Comparison of ENCODE assay signal across 23 cellular contexts in the genomic region with DNA sequence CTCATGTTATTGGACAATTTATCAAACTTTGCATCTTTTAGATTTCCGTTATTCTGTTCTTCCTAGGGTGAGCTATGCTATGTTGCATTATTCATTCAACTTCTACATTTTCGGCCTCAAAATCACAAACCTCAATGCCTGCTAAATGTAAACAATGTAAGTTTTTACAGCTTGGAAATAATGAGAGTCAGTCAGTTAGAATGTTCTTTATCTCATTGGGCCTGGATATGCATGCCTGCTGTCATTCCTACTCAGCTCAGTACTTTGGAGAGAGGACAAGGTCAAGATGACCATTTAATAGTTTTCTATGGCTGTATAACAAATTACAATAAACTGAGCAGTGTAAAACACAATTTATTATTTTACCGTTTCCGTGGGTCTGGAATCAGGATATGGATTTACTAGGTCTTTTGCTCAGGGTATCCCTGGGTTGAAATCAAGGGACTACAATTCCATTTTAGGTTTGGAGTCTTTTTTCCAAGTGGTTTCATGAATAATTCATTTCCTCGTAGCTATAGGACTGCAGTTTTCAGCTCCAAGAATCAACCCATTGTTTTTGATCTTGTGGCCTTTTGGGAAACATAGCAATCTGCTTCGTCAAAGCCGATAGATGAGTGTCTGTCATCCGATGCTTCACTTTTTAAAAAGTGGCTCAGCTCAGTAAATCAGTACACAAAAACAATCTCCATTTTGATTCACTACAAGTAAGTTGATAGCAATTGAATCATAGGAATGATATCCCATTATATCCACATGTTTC.
DNase-seq lines count a peak whose midpoint lies in the region; ATAC-seq, FAIRE-seq and TF ChIP-seq lines count a peak whose summit lies in the region.
"Had no signal": no experiment of that assay in that cellular context is flagged by ENCODE, and none has a peak within 500 bp of the region (broad histone marks: within the 10 kb centered on the region; RNA-seq: fewer than 3 reads in every experiment).

No MANE protein-coding gene starts in this region.

- POLR2A ChIA-PET in H1 (lab: Charles Lee; ENCODE audit: partially characterized antibody), result no interaction called here

- H3K79me1 ChIP-seq in H1 (ENCODE audit: low read depth, low read length), result no peaks in the 10 kb centered on the region
- no peaks in the 10 kb centered on the region for H3K79me1 ChIP-seq in mesenchymal stem cell (replicated peaks; ENCODE audit: low read length, poor library complexity, severe bottlenecking)

- H4K91ac ChIP-seq in H1 (replicated peaks; ENCODE audit: insufficient read length, low read length), result no peak overlapping the region
- no peak overlapping the region for H4K91ac ChIP-seq in mesenchymal stem cell (ENCODE audit: low read length)

- H2AFZ ChIP-seq in H1 (ENCODE audit: low read length) (0 out of 2 replicates have a peak overlapping the region, but pooled peaks have one; percentile 16), mesenchymal stem cell (ENCODE audit: low read depth, low read length) (no peak overlapping the region)

- no peaks in the 10 kb centered on the region for H4K20me1 ChIP-seq in H1 (replicated peaks in 1 of 2; ENCODE audit: control insufficient read depth in 1 of 2, insufficient read depth in 2 of 2, low read length in 2 of 2)

- H4K8ac ChIP-seq in H1 (ENCODE audit: extremely low read depth, insufficient read depth, low read length) (no peak overlapping the region), mesenchymal stem cell (ENCODE audit: low read length) (no peak overlapping the region)

- TF ChIP-seq CTCF in H1 (IDR thresholded peaks at IDR 0.05; ENCODE audit: control extremely low read depth in 1 of 3, insufficient read depth in 1 of 3, low read depth in 1 of 3, low read length in 3 of 3), result no peak

- H3K4ac ChIP-seq in H1 (replicated peaks; ENCODE audit: insufficient read length, low read depth, low read length) (no peak overlapping the region), mesenchymal stem cell (ENCODE audit: low read depth in 1 of 2, low read length in 2 of 2) (no peak overlapping the region)

- no peak overlapping the region for H2BK5ac ChIP-seq in H1 (ENCODE audit: low read depth, low read length)
- no peak overlapping the region for H2BK5ac ChIP-seq in mesenchymal stem cell (ENCODE audit: low read depth, low read length, poor library complexity, severe bottlenecking)

- no peak overlapping the region for H3K56ac ChIP-seq in H1 (replicated peaks; ENCODE audit: insufficient read length, low read depth, low read length)

- no peak overlapping the region for H4K5ac ChIP-seq in H1 (ENCODE audit: insufficient read length, low read depth, low read length)

- ATAC-seq in GM21825 (IDR thresholded peaks at IDR 0.05; ENCODE audit: unreplicated experiment) (no peak), Right ventricle myocardium superior (ENCODE audit: poor library complexity) (no peak)
- ATAC-seq: CD8-positive, alpha-beta T cell; HCT116; Right ventricle myocardium inferior had no signal

- H2AK5ac ChIP-seq in H1 (ENCODE audit: low read depth, low read length) (no peak overlapping the region), mesenchymal stem cell (ENCODE audit: low read length, severe bottlenecking) (no peak overlapping the region)

- WGBS in H1 (ENCODE audit: extremely low coverage in 1 of 2, insufficient coverage in 1 of 2, insufficient read length in 1 of 2, insufficient replicate concordance in 2 of 2, low coverage in 1 of 2, low lambda C conversion rate in 2 of 2, missing lambda C conversion rate in 1 of 2), 2 experiments, result 98% methylated on average over 8 of the region's 8 CpGs; no CpG with 5 or more reads in 1 of the 2 experiments
- 78% methylated on average over 6 of the region's 8 CpGs for WGBS in mesenchymal stem cell

- no peak for FAIRE-seq in H1 (lab: Jason Lieb, UNC)

- no peak overlapping the region for H3K4me2 ChIP-seq in H1 (ENCODE audit: insufficient read depth in 1 of 2, low read depth in 2 of 2, low read length in 2 of 2)
- H3K4me2 ChIP-seq in mesenchymal stem cell (ENCODE audit: low read length, poor library complexity, severe bottlenecking), result no peak overlapping the region
- H3K4me2 ChIP-seq: KMS-11 had no signal

- CTCF ChIA-PET in H1 (lab: Charles Lee; ENCODE audit: partially characterized antibody), result interaction anchor here (0.9 to 3.9 kb wide), 3 partner anchors 9 to 352 kb away, joined by 3 to 21 read pairs (median 3); no protein-coding TSS in a partner anchor

- H3K36me3 ChIP-seq in H1 (ENCODE audit: control insufficient read depth in 2 of 4, insufficient read depth in 4 of 4, low read length in 3 of 4), result no peaks in the 10 kb centered on the region
- H3K36me3 ChIP-seq in mesenchymal stem cell (ENCODE audit: control insufficient read depth in 1 of 2, insufficient read depth in 2 of 2, low read depth in 1 of 2, low read length in 2 of 2), result no peaks in the 10 kb centered on the region
- H3K36me3 ChIP-seq: Peyer's patch had no signal

- no peak for TF ChIP-seq RAD21 in H1 (IDR thresholded peaks at IDR 0.05 in 1 of 2, conservative IDR thresholded peaks at IDR 0.05 in 1 of 2; ENCODE audit: low read depth in 2 of 2, low read length in 2 of 2)

- H3K9ac ChIP-seq in H1 (replicated peaks in 1 of 4; ENCODE audit: extremely low read depth in 1 of 4, low read depth in 3 of 4, low read length in 3 of 4), result no peak overlapping the region
- H3K9ac ChIP-seq in mesenchymal stem cell (ENCODE audit: low read length), result no peak overlapping the region
- H3K9ac ChIP-seq: KMS-11 had no signal

- H3K23ac ChIP-seq in H1 (ENCODE audit: insufficient read length) (no peak overlapping the region), mesenchymal stem cell (ENCODE audit: low read length in 2 of 2) (no peak overlapping the region)

- no peak overlapping the region for H2BK20ac ChIP-seq in H1 (ENCODE audit: low read length)

- TF ChIP-seq POLR2A in H1 (IDR thresholded peaks at IDR 0.05; ENCODE audit: control extremely low read depth in 1 of 2, low read depth in 2 of 2, low read length in 2 of 2), result no peak

- H3K4me1 ChIP-seq in H1 (replicated peaks in 1 of 4; ENCODE audit: control insufficient read depth in 3 of 4, insufficient read depth in 4 of 4, low read length in 3 of 4) (no peaks in the 10 kb centered on the region), mesenchymal stem cell (ENCODE audit: control insufficient read depth, insufficient read depth, low read depth, low read length) (peaks cover 1% of the 10 kb centered on the region)
- H3K4me1 ChIP-seq: Peyer's patch had no signal

- H2BK120ac ChIP-seq in H1 (replicated peaks; ENCODE audit: low read depth, low read length), result no peak overlapping the region
- no peak overlapping the region for H2BK120ac ChIP-seq in mesenchymal stem cell (ENCODE audit: low read depth, low read length)

- no peaks in the 10 kb centered on the region for H3K79me2 ChIP-seq in H1 (ENCODE audit: control insufficient read depth in 1 of 2, insufficient read depth in 2 of 2, low read length in 2 of 2)

- H3K18ac ChIP-seq in H1 (ENCODE audit: extremely low read depth, low read length), result no peak overlapping the region
- H3K18ac ChIP-seq in mesenchymal stem cell (ENCODE audit: low read depth in 1 of 2, low read length in 2 of 2), result no peak overlapping the region

- peak; percentile 16 for DNase-seq in amniotic epithelial cell (ENCODE audit: low read depth)
- DNase-seq in H1 (ENCODE audit: low read depth in 1 of 2, low spot score in 2 of 2), result no peak
- DNase-seq in mesenchymal stem cell, result peak; percentile 21
- DNase-seq in superior temporal gyrus (ENCODE audit: extremely low spot score), result peak; percentile 30
- DNase-seq in putamen (ENCODE audit: low spot score), result no peak
- no peak for DNase-seq in Right ventricle myocardium superior
- DNase-seq: ACHN; C1 segment of cervical spinal cord; CD8-positive, alpha-beta T cell; DMS53; GDM1; GOT3; IMR-90; NCI-H1105; NCI-H2029 treated with DMSO at 0.1 percent for 48 hours; NCI-H2171 treated with DMSO at 0.1 percent for 48 hours; NCI-H526; Peyer's patch had no signal

- H2BK12ac ChIP-seq in H1 (ENCODE audit: low read depth, low read length) (no peak overlapping the region), mesenchymal stem cell (ENCODE audit: low read length in 2 of 2) (no peak overlapping the region)

- H3K23me2 ChIP-seq in H1 (ENCODE audit: low read depth, low read length), result no peaks in the 10 kb centered on the region

- intact Hi-C loops in Right ventricle myocardium superior (cut with DNase I), result no loop called here

- no peak for TF ChIP-seq EP300 in H1 (IDR thresholded peaks at IDR 0.05; ENCODE audit: borderline replicate concordance in 1 of 2, low read depth in 2 of 2, low read length in 2 of 2)

- H3K14ac ChIP-seq in H1 (ENCODE audit: insufficient read length), result no peak overlapping the region
- no peak overlapping the region for H3K14ac ChIP-seq in mesenchymal stem cell (ENCODE audit: low read length in 2 of 2)

- H3K9me3 ChIP-seq in H1 (ENCODE audit: insufficient read depth in 2 of 2, low read depth in 1 of 2, low read length in 1 of 2) (no peaks in the 10 kb centered on the region), mesenchymal stem cell (ENCODE audit: control insufficient read depth, low read length) (peaks cover 2% of the 10 kb centered on the region)

- H3K27me3 ChIP-seq in H1 (replicated peaks in 1 of 4; ENCODE audit: control insufficient read depth in 3 of 4, extremely low read depth in 1 of 4, insufficient read depth in 3 of 4, low read length in 3 of 4), result no peaks in the 10 kb centered on the region
- H3K27me3 ChIP-seq in mesenchymal stem cell (ENCODE audit: control insufficient read depth in 1 of 2, insufficient read depth in 1 of 2, low read length in 2 of 2), result no peaks in the 10 kb centered on the region
- H3K27me3 ChIP-seq: Peyer's patch had no signal

- H3K4me3 ChIP-seq in H1 (ENCODE audit: extremely low read depth in 1 of 4, insufficient read depth in 2 of 4, low read depth in 3 of 4, low read length in 4 of 4) (no peak overlapping the region), mesenchymal stem cell (ENCODE audit: insufficient read depth in 1 of 2, low read depth in 1 of 2, low read length in 2 of 2) (no peak overlapping the region)
- H3K4me3 ChIP-seq: Peyer's patch, SK-N-MC had no signal

- H3K27ac ChIP-seq in H1 (ENCODE audit: low read depth, low read length) (no peak overlapping the region), mesenchymal stem cell (ENCODE audit: low read length, poor library complexity, severe bottlenecking) (no peak overlapping the region)
- H3K27ac ChIP-seq: KMS-11, Peyer's patch, SK-N-MC had no signal

- H2BK15ac ChIP-seq in H1 (ENCODE audit: low read length) (no peak overlapping the region), mesenchymal stem cell (ENCODE audit: low read depth, poor library complexity, severe bottlenecking) (no peak overlapping the region)

Comparison
In these comparisons a context has a peak if more than half of its experiments do, and no peak if none do; other contexts are left out.
1. DNase-seq: peak in amniotic epithelial cell (single experiment), mesenchymal stem cell (single experiment) and superior temporal gyrus (single experiment); none in H1 (0 of 2), putamen (single experiment) and Right ventricle myocardium superior (single experiment).